Comparison of ENCODE assay signal across 17 cellular contexts in genomic region chr9:120403543-120403856, GRCh38.
A peak's percentile ranks its signal among the peaks of the same experiment; 100 is the strongest.
DNase-seq lines count a peak whose midpoint lies in the region; ATAC-seq and TF ChIP-seq lines count a peak whose summit lies in the region.
"Had no signal": no experiment of that assay in that cellular context is flagged by ENCODE, and none has a peak within 500 bp of the region (broad histone marks: within the 10 kb centered on the region; RNA-seq: fewer than 3 reads in every experiment).

No MANE protein-coding gene starts in this region.

- no peaks in the 10 kb centered on the region for H3K4me1 ChIP-seq in breast epithelium
- no peaks in the 10 kb centered on the region for H3K4me1 ChIP-seq in naive thymus-derived CD4-positive, alpha-beta T cell (ENCODE audit: control insufficient read depth in 2 of 2, insufficient read depth in 2 of 2, low read length in 2 of 2)
- H3K4me1 ChIP-seq in left ventricle myocardium inferior: no peaks in the 10 kb centered on the region
- no peaks in the 10 kb centered on the region for H3K4me1 ChIP-seq in gastroesophageal sphincter
- H3K4me1 ChIP-seq: tibial artery had no signal

- H3K4me3 ChIP-seq in breast epithelium (no peak overlapping the region), left ventricle myocardium inferior (no peak overlapping the region), gastroesophageal sphincter (no peak overlapping the region)
- H3K4me3 ChIP-seq in naive thymus-derived CD4-positive, alpha-beta T cell (ENCODE audit: low read length): no peak overlapping the region
- H3K4me3 ChIP-seq: tibial artery had no signal

- peak overlapping the region in 1 of 2 donors; percentile 32 for H3K27ac ChIP-seq in breast epithelium
- H3K27ac ChIP-seq in naive thymus-derived CD4-positive, alpha-beta T cell (ENCODE audit: low read depth, low read length): no peak overlapping the region
- H3K27ac ChIP-seq in left ventricle myocardium inferior (replicated peaks): no peak overlapping the region
- H3K27ac ChIP-seq in gastroesophageal sphincter: no peak overlapping the region
- H3K27ac ChIP-seq: tibial artery had no signal

- H3K27me3 Mint-ChIP-seq in MCF 10A (ENCODE audit: insufficient read depth, unreplicated experiment): no peaks in the 10 kb centered on the region
- no peaks in the 10 kb centered on the region for H3K27me3 Mint-ChIP-seq in activated T-helper 17 cell treated with anti-CD3 and anti-CD28 coated beads, Interleukin-2, amount 50 U/mL, for 72 hours
- no peaks in the 10 kb centered on the region for H3K27me3 Mint-ChIP-seq in naive thymus-derived CD4-positive, alpha-beta T cell
- H3K27me3 Mint-ChIP-seq in stimulated activated memory B cell treated with anti-CD40 and anti-IgM and Interleukin-4, amounts not matched to agents 10 μg/mL and 1 μg/mL and 100 μg/mL, for 72 hours: no peaks in the 10 kb centered on the region
- H3K27me3 Mint-ChIP-seq: B cell, IgD-negative memory B cell had no signal

- H3K4me3 Mint-ChIP-seq in MCF 10A (ENCODE audit: unreplicated experiment): peak overlapping the region; percentile 53
- H3K4me3 Mint-ChIP-seq in activated T-helper 17 cell treated with anti-CD3 and anti-CD28 coated beads, Interleukin-2, amount 50 U/mL, for 72 hours: no peak overlapping the region
- no peak overlapping the region for H3K4me3 Mint-ChIP-seq in naive thymus-derived CD4-positive, alpha-beta T cell
- H3K4me3 Mint-ChIP-seq in stimulated activated memory B cell treated with anti-CD40 and anti-IgM and Interleukin-4, amounts not matched to agents 10 μg/mL and 1 μg/mL and 100 μg/mL, for 72 hours: no peak overlapping the region
- H3K4me3 Mint-ChIP-seq: B cell, IgD-negative memory B cell had no signal

- H3K27me3 ChIP-seq in breast epithelium: no peaks in the 10 kb centered on the region
- H3K27me3 ChIP-seq in naive thymus-derived CD4-positive, alpha-beta T cell (ENCODE audit: control insufficient read depth in 2 of 2, insufficient read depth in 2 of 2, low read length in 2 of 2): no peaks in the 10 kb centered on the region
- H3K27me3 ChIP-seq in left ventricle myocardium inferior (ENCODE audit: low read depth): no peaks in the 10 kb centered on the region
- H3K27me3 ChIP-seq in gastroesophageal sphincter: no peaks in the 10 kb centered on the region
- H3K27me3 ChIP-seq: tibial artery had no signal

- TF ChIP-seq POLR2A in breast epithelium (IDR thresholded peaks at IDR 0.05) (no peak), gastroesophageal sphincter (IDR thresholded peaks at IDR 0.05) (no peak)

- no TSS peak for BruUV-seq in MCF 10A (replicated peaks; lab: Mats Ljungman, UMichigan)

- CTCF ChIA-PET in MCF 10A (lab: Yijun Ruan, JAX): no interaction called here
- CTCF ChIA-PET in naive thymus-derived CD4-positive, alpha-beta T cell (lab: Charles Lee): no interaction called here

- no peak for TF ChIP-seq CTCF in MCF 10A (IDR thresholded peaks at IDR 0.05; ENCODE audit: unreplicated experiment)
- TF ChIP-seq CTCF in breast epithelium (IDR thresholded peaks at IDR 0.05): no peak
- TF ChIP-seq CTCF in left ventricle myocardium inferior (IDR thresholded peaks at IDR 0.05; ENCODE audit: borderline replicate concordance): no peak
- TF ChIP-seq CTCF in gastroesophageal sphincter (IDR thresholded peaks at IDR 0.05): no peak

- H3K27ac Mint-ChIP-seq in MCF 10A (ENCODE audit: low read depth, unreplicated experiment): peak overlapping the region; percentile 82
- H3K27ac Mint-ChIP-seq in activated T-helper 17 cell treated with anti-CD3 and anti-CD28 coated beads, Interleukin-2, amount 50 U/mL, for 72 hours: peak overlapping the region; percentile 78
- peak overlapping the region in 2 of 9 donors; percentile 56 to 66 for H3K27ac Mint-ChIP-seq in naive thymus-derived CD4-positive, alpha-beta T cell
- H3K27ac Mint-ChIP-seq in stimulated activated memory B cell treated with anti-CD40 and anti-IgM and Interleukin-4, amounts not matched to agents 10 μg/mL and 1 μg/mL and 100 μg/mL, for 72 hours: no peak overlapping the region
- H3K27ac Mint-ChIP-seq: B cell, IgD-negative memory B cell had no signal

- intact Hi-C loops in MCF 10A (cut with micrococcal nuclease) (no loop called here), breast epithelium (cut with DNase I; ENCODE audit: low total_unique reads) (no loop called here), left ventricle myocardium inferior (cut with micrococcal nuclease) (no loop called here)
- intact Hi-C loops in naive thymus-derived CD4-positive, alpha-beta T cell (cut with micrococcal nuclease): no loop called here

- POLR2A ChIA-PET in MCF 10A (lab: Yijun Ruan, JAX): no interaction called here
- POLR2A ChIA-PET in naive thymus-derived CD4-positive, alpha-beta T cell (lab: Charles Lee): no interaction called here

- WGBS in gastroesophageal sphincter (ENCODE audit: low coverage in 1 of 2), 2 donors: 67 to 70% methylated on average over 3 of the region's 3 CpGs

- no peaks in the 10 kb centered on the region for H3K9me3 ChIP-seq in breast epithelium
- H3K9me3 ChIP-seq in naive thymus-derived CD4-positive, alpha-beta T cell (ENCODE audit: control insufficient read depth in 2 of 3, low read length in 3 of 3): no peaks in the 10 kb centered on the region
- H3K9me3 ChIP-seq in left ventricle myocardium inferior (replicated peaks): no peaks in the 10 kb centered on the region
- H3K9me3 ChIP-seq in gastroesophageal sphincter: no peaks in the 10 kb centered on the region
- H3K9me3 ChIP-seq: tibial artery had no signal

- no peak for ATAC-seq in activated T-helper 17 cell treated with anti-CD3 and anti-CD28 coated beads, Interleukin-2, amount 50 U/mL, for 72 hours (replicated peaks)
- peak; percentile 51 for ATAC-seq in naive thymus-derived CD4-positive, alpha-beta T cell
- ATAC-seq in gastroesophageal sphincter: no peak
- ATAC-seq in stimulated activated memory B cell treated with anti-CD40 and anti-IgM and Interleukin-4, amounts not matched to agents 10 μg/mL and 1 μg/mL and 100 μg/mL, for 72 hours: no peak
- ATAC-seq: left ventricle myocardium superior had no signal

- H3K9me3 Mint-ChIP-seq in MCF 10A (ENCODE audit: unreplicated experiment): no peaks in the 10 kb centered on the region
- H3K9me3 Mint-ChIP-seq in activated T-helper 17 cell treated with anti-CD3 and anti-CD28 coated beads, Interleukin-2, amount 50 U/mL, for 72 hours: no peaks in the 10 kb centered on the region
- H3K9me3 Mint-ChIP-seq in naive thymus-derived CD4-positive, alpha-beta T cell: no peaks in the 10 kb centered on the region
- no peaks in the 10 kb centered on the region for H3K9me3 Mint-ChIP-seq in stimulated activated memory B cell treated with anti-CD40 and anti-IgM and Interleukin-4, amounts not matched to agents 10 μg/mL and 1 μg/mL and 100 μg/mL, for 72 hours
- H3K9me3 Mint-ChIP-seq: IgD-negative memory B cell had no signal

- peaks cover 61% of the 10 kb centered on the region for H3K36me3 Mint-ChIP-seq in MCF 10A (ENCODE audit: insufficient read depth, unreplicated experiment)
- H3K36me3 Mint-ChIP-seq in activated T-helper 17 cell treated with anti-CD3 and anti-CD28 coated beads, Interleukin-2, amount 50 U/mL, for 72 hours (ENCODE audit: low read depth): peaks cover 93% of the 10 kb centered on the region
- H3K36me3 Mint-ChIP-seq in naive thymus-derived CD4-positive, alpha-beta T cell: peaks cover 29 to 66% (median 46%) of the 10 kb centered on the region in 5 donors
- H3K36me3 Mint-ChIP-seq in stimulated activated memory B cell treated with anti-CD40 and anti-IgM and Interleukin-4, amounts not matched to agents 10 μg/mL and 1 μg/mL and 100 μg/mL, for 72 hours: peaks cover 66% of the 10 kb centered on the region

- TF ChIP-seq EP300 in gastroesophageal sphincter (IDR thresholded peaks at IDR 0.05): no peak

- H3K36me3 ChIP-seq in breast epithelium (peaks cover 21% of the 10 kb centered on the region), left ventricle myocardium inferior (peaks cover 97% of the 10 kb centered on the region), gastroesophageal sphincter (peaks cover 0 to 99% of the 10 kb centered on the region in 2 donors)
- peaks cover 0 to 92% (median 18%) of the 10 kb centered on the region in 3 experiments for H3K36me3 ChIP-seq in naive thymus-derived CD4-positive, alpha-beta T cell (ENCODE audit: control insufficient read depth in 2 of 3, insufficient read depth in 3 of 3, low read length in 3 of 3)

- no peak for DNase-seq in MCF 10A (ENCODE audit: unreplicated experiment)
- DNase-seq in breast epithelium (ENCODE audit: low spot score in 2 of 2): no peak
- DNase-seq in naive thymus-derived CD4-positive, alpha-beta T cell: no peak
- DNase-seq in left ventricle myocardium inferior: no peak
- DNase-seq in SK-N-DZ (ENCODE audit: low spot score): no peak
- DNase-seq: DMS79 treated with DMSO at 0.1 percent for 48 hours, left ventricle myocardium superior, NCI-H1417 treated with DMSO at 0.1 percent for 48 hours, NCI-H524 treated with DMSO at 0.1 percent for 48 hours, nucleus accumbens, SHP77, tibial artery had no signal

- peaks cover 28% of the 10 kb centered on the region for H3K4me1 Mint-ChIP-seq in MCF 10A (ENCODE audit: insufficient read depth, unreplicated experiment)
- H3K4me1 Mint-ChIP-seq in activated T-helper 17 cell treated with anti-CD3 and anti-CD28 coated beads, Interleukin-2, amount 50 U/mL, for 72 hours: peaks cover 11% of the 10 kb centered on the region
- peaks cover 0 to 20% (median 0%) of the 10 kb centered on the region in 7 donors for H3K4me1 Mint-ChIP-seq in naive thymus-derived CD4-positive, alpha-beta T cell
- no peaks in the 10 kb centered on the region for H3K4me1 Mint-ChIP-seq in stimulated activated memory B cell treated with anti-CD40 and anti-IgM and Interleukin-4, amounts not matched to agents 10 μg/mL and 1 μg/mL and 100 μg/mL, for 72 hours
- H3K4me1 Mint-ChIP-seq: B cell had no signal
